In genomic region chr6:28657367-28657755, GRCh38 we compare ENCODE assay signal across 8 cellular contexts.
DNase-seq lines count a peak whose midpoint lies in the region; ATAC-seq and TF ChIP-seq lines count a peak whose summit lies in the region.

No MANE protein-coding gene starts in this region.

- H3K36me3 ChIP-seq in ES-I3 (ENCODE audit: insufficient read depth, low read length) (no peaks in the 10 kb centered on the region), NT2/D1 (ENCODE audit: insufficient read depth, insufficient read length, low read length) (no peaks in the 10 kb centered on the region), endocrine pancreas (ENCODE audit: control insufficient read depth, insufficient read depth, low read length) (no peaks in the 10 kb centered on the region)

- H3K27me3 ChIP-seq in NT2/D1 (ENCODE audit: insufficient read depth, insufficient read length) (no peaks in the 10 kb centered on the region), endocrine pancreas (ENCODE audit: control insufficient read depth, insufficient read depth, low read length) (peaks cover 6% of the 10 kb centered on the region)

- peaks cover 10% of the 10 kb centered on the region for H3K27me3 Mint-ChIP-seq in progenitor cell of endocrine pancreas

- H3K9ac ChIP-seq in ES-I3 (ENCODE audit: low read depth, low read length) (peak overlapping the region; percentile 60; the same call in 1 of the 2 replicates), NT2/D1 (ENCODE audit: insufficient read length, low read depth) (peak overlapping the region; percentile 45), endocrine pancreas (ENCODE audit: control insufficient read depth, insufficient read depth, low read length) (no peak overlapping the region)

- ATAC-seq in GM21367 (IDR thresholded peaks at IDR 0.05; ENCODE audit: unreplicated experiment) (no peak), GM21381 (IDR thresholded peaks at IDR 0.05; ENCODE audit: unreplicated experiment) (no peak)

- H3K4me1 ChIP-seq in ES-I3 (ENCODE audit: insufficient read depth, low read length) (0 out of 2 replicates have a peak, but pooled peaks cover 3% of the 10 kb centered on the region), NT2/D1 (ENCODE audit: insufficient read depth, insufficient read length) (no peaks in the 10 kb centered on the region), endocrine pancreas (ENCODE audit: control insufficient read depth, insufficient read depth, low read length) (no peaks in the 10 kb centered on the region)

- no peak for TF ChIP-seq CTCF in progenitor cell of endocrine pancreas (IDR thresholded peaks at IDR 0.05; ENCODE audit: unreplicated experiment)

- H3K4me1 Mint-ChIP-seq in progenitor cell of endocrine pancreas (ENCODE audit: low read depth): peaks cover 14% of the 10 kb centered on the region

- H3K4me3 Mint-ChIP-seq in progenitor cell of endocrine pancreas (ENCODE audit: low read depth): peak overlapping the region; percentile 93

- no peaks in the 10 kb centered on the region for H3K36me3 Mint-ChIP-seq in progenitor cell of endocrine pancreas (ENCODE audit: insufficient read depth)

- peak overlapping the region; percentile 97 for H3K27ac Mint-ChIP-seq in progenitor cell of endocrine pancreas

- H3K9me3 ChIP-seq in ES-I3 (ENCODE audit: control insufficient read depth, insufficient read depth, low read length): no peaks in the 10 kb centered on the region
- H3K9me3 ChIP-seq in NT2/D1 (ENCODE audit: insufficient read depth, low read length): no peaks in the 10 kb centered on the region
- no peaks in the 10 kb centered on the region for H3K9me3 ChIP-seq in endocrine pancreas (ENCODE audit: control insufficient read depth, low read length)

- H3K4me3 ChIP-seq in NT2/D1 (ENCODE audit: insufficient read length, low read depth) (peak overlapping the region; percentile 43), endocrine pancreas (ENCODE audit: control insufficient read depth, insufficient read depth, low read length) (peak overlapping the region; percentile 43)

- no peaks in the 10 kb centered on the region for H3K9me3 Mint-ChIP-seq in progenitor cell of endocrine pancreas (ENCODE audit: low read depth)

- DNase-seq in NT2/D1 (ENCODE audit: low read depth, low spot score) (no peak), progenitor cell of endocrine pancreas (ENCODE audit: low spot score, unreplicated experiment) (no peak), NCI-H146 (lab: John Stamatoyannopoulos, UW) (no peak), NCI-H510A treated with DMSO at 0.1 percent for 48 hours (lab: John Stamatoyannopoulos, UW) (no peak)
